ENCODE assay signal across 8 cellular contexts in the genomic region with DNA sequence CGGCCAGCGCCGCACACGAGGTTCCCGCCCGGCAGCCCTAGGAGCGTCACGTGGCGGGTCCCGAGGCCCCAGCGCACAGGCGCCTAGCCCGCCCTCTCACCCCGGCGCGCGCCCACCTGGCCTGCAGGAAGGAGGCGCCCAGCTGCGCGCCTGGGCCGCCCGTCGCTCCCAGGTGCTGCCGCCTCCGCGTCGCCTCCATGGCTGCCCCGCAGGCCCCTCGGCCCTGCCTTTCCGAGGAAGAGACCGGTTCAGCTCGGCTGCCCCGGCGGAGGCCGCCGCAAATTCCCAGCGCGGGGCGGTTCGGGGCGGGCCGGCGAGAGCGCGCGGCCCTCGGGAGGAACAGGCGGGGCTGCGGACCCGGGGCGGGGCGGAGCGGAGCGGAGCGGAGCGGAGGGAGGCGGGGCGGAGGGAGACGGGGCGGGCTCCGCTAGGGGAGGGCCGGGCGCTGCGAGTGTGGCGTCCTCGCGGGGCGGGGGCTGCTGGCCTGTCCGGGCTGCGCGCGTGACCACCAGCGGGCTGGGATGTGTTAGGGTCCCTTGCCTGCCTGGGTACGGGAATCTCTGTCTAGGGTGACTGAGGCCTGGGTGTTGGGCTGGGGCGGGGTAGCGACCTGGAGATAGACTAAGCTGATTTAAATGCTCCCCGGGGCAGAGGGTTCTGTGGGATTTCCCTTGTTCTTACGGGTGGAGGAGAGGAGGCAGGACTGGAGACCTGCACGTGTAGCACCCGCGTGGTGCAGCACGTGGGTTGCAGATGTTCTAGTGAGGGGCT. TPM values are rescaled to one million over a fixed set of nuclear protein-coding genes. Genes with fewer than 3 reads are reported as not detected.
A peak's percentile ranks its signal among the peaks of the same experiment; 100 is the strongest.
DNase-seq lines count a peak whose midpoint lies in the region; ATAC-seq and TF ChIP-seq lines count a peak whose summit lies in the region.

A gene (minus strand): TSS at position 343 of the 771 bp plus-strand sequence. CDS start 144 bp downstream, at position 199.

- no peaks in the 10 kb centered on the region for H3K9me3 Mint-ChIP-seq in activated T-helper 17 cell treated with anti-CD3 and anti-CD28 coated beads, Interleukin-2, amount 50 U/mL, for 72 hours
- H3K9me3 Mint-ChIP-seq in natural killer cell = no peaks in the 10 kb centered on the region

- ATAC-seq in DND-41 (ENCODE audit: insufficient read depth, low read depth) (peak; percentile 82), GM21717 (IDR thresholded peaks at IDR 0.05; ENCODE audit: unreplicated experiment) (peak; percentile 66), natural killer cell (peak; percentile 89 to 96 (median 89))
- peak; percentile 93 for ATAC-seq in activated T-helper 17 cell treated with anti-CD3 and anti-CD28 coated beads, Interleukin-2, amount 50 U/mL, for 72 hours (replicated peaks)

- in situ Hi-C loops in KBM-7 (cut with MboI; ENCODE audit: low pct_unique_long_range_greater_than_20kb, low sequenced_read_pairs) = no loop called here

- peaks cover 46% of the 10 kb centered on the region for H3K79me2 ChIP-seq in DND-41 (ENCODE audit: insufficient read depth, low read length)

- H4K20me1 ChIP-seq in DND-41 (ENCODE audit: insufficient read depth, low read length) = peaks cover 11% of the 10 kb centered on the region; the same call in 1 of the 2 replicates

- intact Hi-C loops in natural killer cell (cut with micrococcal nuclease) = loop anchor here (1.0 to 2.0 kb wide), 2 partner anchors 49 to 175 kb away; a partner anchor contains a TSS

- POLR2A ChIA-PET in RWPE1 (lab: Yijun Ruan, JAX; ENCODE audit: low non-redundant PET) = no interaction called here

- H3K4me3 Mint-ChIP-seq in activated T-helper 17 cell treated with anti-CD3 and anti-CD28 coated beads, Interleukin-2, amount 50 U/mL, for 72 hours = peak within 1 kb of the TSS; percentile 97
- H3K4me3 Mint-ChIP-seq in natural killer cell = peak within 1 kb of the TSS; percentile 92

- peaks cover 26% of the 10 kb centered on the region for H3K4me1 Mint-ChIP-seq in activated T-helper 17 cell treated with anti-CD3 and anti-CD28 coated beads, Interleukin-2, amount 50 U/mL, for 72 hours
- H3K4me1 Mint-ChIP-seq in natural killer cell = peaks cover 27 to 31% of the 10 kb centered on the region in 2 donors

- H3K4me1 ChIP-seq in DND-41 (ENCODE audit: insufficient read depth, low read length) = peaks cover 51% of the 10 kb centered on the region

- peaks cover 3% of the 10 kb centered on the region for H3K27me3 Mint-ChIP-seq in activated T-helper 17 cell treated with anti-CD3 and anti-CD28 coated beads, Interleukin-2, amount 50 U/mL, for 72 hours
- peaks cover 1 to 3% of the 10 kb centered on the region in 2 donors for H3K27me3 Mint-ChIP-seq in natural killer cell (ENCODE audit: low read depth in 2 of 2)

- H3K9me3 ChIP-seq in DND-41 (ENCODE audit: insufficient read depth, low read length, severe bottlenecking) = no peaks in the 10 kb centered on the region

- TF ChIP-seq CTCF in DND-41 (IDR thresholded peaks at IDR 0.05; ENCODE audit: borderline replicate concordance, extremely low read depth, low read length, poor library complexity, severe bottlenecking) = no peak
- no peak for TF ChIP-seq CTCF in RWPE1 (conservative IDR thresholded peaks at IDR 0.05; ENCODE audit: low read depth)
- no peak for TF ChIP-seq CTCF in fibroblast of mammary gland (conservative IDR thresholded peaks at IDR 0.05; ENCODE audit: control insufficient read depth, insufficient read depth, low read depth, low read length)
- no peak for TF ChIP-seq CTCF in natural killer cell (IDR thresholded peaks at IDR 0.05)

- peak within 1 kb of the TSS; percentile 34 to 67 for H3K4me3 ChIP-seq in DND-41 (ENCODE audit: low read depth in 1 of 2, low read length in 2 of 2)
- H3K4me3 ChIP-seq in fibroblast of mammary gland (ENCODE audit: control insufficient read depth, low read depth, low read length) = peak within 1 kb of the TSS; percentile 85

- H3K4me2 ChIP-seq in DND-41 (ENCODE audit: insufficient read depth, low read length) = peak within 1 kb of the TSS; percentile 80

- H2AFZ ChIP-seq in DND-41 (ENCODE audit: low read depth, low read length) = peak within 1 kb of the TSS; percentile 86

- DNase-seq in DND-41 (peak; percentile 85), KBM-7 (peak; percentile 93), RWPE1 (ENCODE audit: low spot score) (peak; percentile 94), fibroblast of mammary gland (ENCODE audit: low read depth) (peak; percentile 74), natural killer cell (peak; percentile 77)
- peak; percentile 66 to 88 (median 83) for DNase-seq in stimulated activated naive CD4-positive, alpha-beta T cell (lab: John Stamatoyannopoulos, UW)

- H3K27ac Mint-ChIP-seq in activated T-helper 17 cell treated with anti-CD3 and anti-CD28 coated beads, Interleukin-2, amount 50 U/mL, for 72 hours = peak within 1 kb of the TSS; percentile 90
- peak within 1 kb of the TSS; percentile 73 to 85 for H3K27ac Mint-ChIP-seq in natural killer cell

- H3K27ac ChIP-seq in DND-41 (ENCODE audit: low read length) = peak within 1 kb of the TSS; percentile 92
- peak within 1 kb of the TSS; percentile 86 for H3K27ac ChIP-seq in RWPE1

- no peaks in the 10 kb centered on the region; the same call in 1 of the 2 replicates for H3K36me3 ChIP-seq in DND-41 (ENCODE audit: insufficient read depth, low read length)

- CTCF ChIA-PET in RWPE1 (lab: Yijun Ruan, JAX) = interaction anchor here (0.7 to 1.2 kb wide), 3 partner anchors 19 to 1092 kb away, joined by 3 to 6 read pairs (median 4); no protein-coding TSS in a partner anchor

- H3K27me3 ChIP-seq in DND-41 (ENCODE audit: insufficient read depth, low read length, poor library complexity) = no peaks in the 10 kb centered on the region

- H3K9ac ChIP-seq in DND-41 (ENCODE audit: low read depth, low read length) = peak within 1 kb of the TSS; percentile 93

- H3K36me3 Mint-ChIP-seq in activated T-helper 17 cell treated with anti-CD3 and anti-CD28 coated beads, Interleukin-2, amount 50 U/mL, for 72 hours (ENCODE audit: low read depth) = peaks cover 10% of the 10 kb centered on the region
- no peaks in the 10 kb centered on the region for H3K36me3 Mint-ChIP-seq in natural killer cell

RNA-seq across cellular contexts. Expression of the gene that starts here (rescaled TPM):
- 10 to 100 TPM; 44.2 to 69.7 TPM for total RNA-seq in activated T-helper 17 cell treated with anti-CD3 and anti-CD28 coated beads, Interleukin-2, amount 50 U/mL, for 72 hours
- 10 to 100 TPM; 14.9 to 19.0 (median 15.5) TPM for total RNA-seq in natural killer cell

Comparison
In these comparisons a context has a peak if more than half of its experiments do, and no peak if none do; other contexts are left out.
1. Peak in every context shown above with its lines: DNase-seq, ATAC-seq, H3K4me3 ChIP-seq and H3K27ac ChIP-seq.